ENCODE assay signal across 11 cellular contexts in genomic region chr1:155179107-155180031, GRCh38. TPM values are rescaled to one million over a fixed set of nuclear protein-coding genes. Genes with fewer than 3 reads are reported as not detected.
DNase-seq lines count a peak whose midpoint lies in the region; ATAC-seq and TF ChIP-seq lines count a peak whose summit lies in the region.
"Had no signal": no experiment of that assay in that cellular context is flagged by ENCODE, and none has a peak within 500 bp of the region (broad histone marks: within the 10 kb centered on the region; RNA-seq: fewer than 3 reads in every experiment).

No MANE protein-coding gene starts in this region.

- peak; percentile 27 for DNase-seq in D341Med (ENCODE audit: low spot score)
- DNase-seq in activated B cell treated with CpG ODN at 0.5 μM for 24 hours = peak; percentile 9
- DNase-seq in ovary = peak in 4 of 5 donors; percentile 20 to 39 (median 22)
- no peak for DNase-seq in prostate gland (ENCODE audit: low spot score)
- no peak for DNase-seq in kidney tubule cell (ENCODE audit: low spot score)
- DNase-seq: C1 segment of cervical spinal cord, GM23248, NCI-H2171 treated with DMSO at 0.1 percent for 48 hours had no signal

- H3K27ac ChIP-seq in ovary (no peak overlapping the region), prostate gland (no peak overlapping the region)
- H3K27ac ChIP-seq: GM23248 had no signal

- WGBS in ovary, 3 donors = 90 to 92% (median 91%) methylated on average over 29 to 31 of the region's 31 CpGs
- WGBS in prostate gland = 93% methylated on average over 31 of the region's 31 CpGs

- H3K4me3 ChIP-seq in ovary (no peak overlapping the region), prostate gland (no peak overlapping the region)
- H3K4me3 ChIP-seq: GM23248 had no signal

- no peaks in the 10 kb centered on the region for H3K27me3 ChIP-seq in ovary
- H3K27me3 ChIP-seq in prostate gland (replicated peaks; ENCODE audit: insufficient read depth) = no peaks in the 10 kb centered on the region

- ATAC-seq in activated B cell treated with CpG ODN at 0.5 μM for 24 hours (ENCODE audit: low read depth) (no peak), HG02973 (IDR thresholded peaks at IDR 0.05; ENCODE audit: unreplicated experiment) (no peak)
- ATAC-seq: activated CD4-positive, CD25-positive, alpha-beta regulatory T cell treated with anti-CD3 and anti-CD28 coated beads, Interleukin-2, amount 50 U/mL, for 24 hours; SK-N-SH treated with all-trans-retinoic acid at 6 μM for 48 hours had no signal

- H3K9me3 ChIP-seq in ovary (no peaks in the 10 kb centered on the region), prostate gland (no peaks in the 10 kb centered on the region)

- no peak overlapping the region for H3K27ac Mint-ChIP-seq in activated B cell treated with CpG ODN at 0.5 μM for 24 hours

- POLR2A ChIA-PET in activated B cell treated with CpG ODN at 0.5 μM for 24 hours (lab: Charles Lee) = no interaction called here

- H3K4me1 Mint-ChIP-seq in activated B cell treated with CpG ODN at 0.5 μM for 24 hours = peaks cover 17% of the 10 kb centered on the region

- no peaks in the 10 kb centered on the region for H3K4me1 ChIP-seq in ovary (ENCODE audit: insufficient read depth)
- H3K4me1 ChIP-seq in prostate gland (replicated peaks) = no peaks in the 10 kb centered on the region

- no peak for TF ChIP-seq CTCF in activated B cell treated with CpG ODN at 0.5 μM for 24 hours (IDR thresholded peaks at IDR 0.05)
- no peak for TF ChIP-seq CTCF in ovary (IDR thresholded peaks at IDR 0.05)
- TF ChIP-seq CTCF in prostate gland (IDR thresholded peaks at IDR 0.05) = no peak

- TF ChIP-seq POLR2A in ovary (IDR thresholded peaks at IDR 0.05) (no peak), prostate gland (IDR thresholded peaks at IDR 0.05) (no peak)

- no peaks in the 10 kb centered on the region for H3K27me3 Mint-ChIP-seq in activated B cell treated with CpG ODN at 0.5 μM for 24 hours

- H3K4me3 Mint-ChIP-seq in activated B cell treated with CpG ODN at 0.5 μM for 24 hours = no peak overlapping the region

- TF ChIP-seq EP300 in ovary (IDR thresholded peaks at IDR 0.05) = no peak

- CTCF ChIA-PET in activated B cell treated with CpG ODN at 0.5 μM for 24 hours (lab: Charles Lee) = interaction anchor here (4.6 kb wide), 1 partner anchor 15 kb away, joined by 41 read pairs; no protein-coding TSS in a partner anchor

- H3K36me3 Mint-ChIP-seq in activated B cell treated with CpG ODN at 0.5 μM for 24 hours (ENCODE audit: low read depth) = no peaks in the 10 kb centered on the region

- H3K36me3 ChIP-seq in ovary (no peaks in the 10 kb centered on the region), prostate gland (no peaks in the 10 kb centered on the region)

- intact Hi-C loops in activated B cell treated with CpG ODN at 0.5 μM for 24 hours (cut with micrococcal nuclease) (loop anchor here (10.0 kb wide), 2 partner anchors 205 to 625 kb away; partner anchors contain the start of genes CKS1B, SHC1 and UBE2Q1), ovary (cut with DNase I) (loop anchor here in 1 of 4 donors (10.0 kb wide), 2 partner anchors 145 to 415 kb away; partner anchors contain the start of gene RUSC1), prostate gland (cut with DNase I) (no loop called here)

- no peaks in the 10 kb centered on the region for H3K9me3 Mint-ChIP-seq in activated B cell treated with CpG ODN at 0.5 μM for 24 hours

RNA-seq across cellular contexts. Expression of gene TRIM46, which starts 5.7 kb away (rescaled TPM):
- total RNA-seq in activated B cell treated with CpG ODN at 0.5 μM for 24 hours = 1.2 and 1.9 TPM in 2 replicates
- under 1 TPM in 6 of 7 donors, not detected in 1; 0.12 to 0.87 (median 0.54) TPM for total RNA-seq in ovary
- polyA plus RNA-seq in ovary = under 1 TPM; 0.12 to 0.24 TPM
- total RNA-seq in prostate gland = 1 to 10 TPM in 1 of 2 donors, under 1 TPM in 1; 0.14 to 1.6 TPM

RNA-seq across cellular contexts. Expression of gene KRTCAP2, which starts 6.3 kb away (rescaled TPM):
- 128 and 132 TPM in 2 replicates for total RNA-seq in activated B cell treated with CpG ODN at 0.5 μM for 24 hours
- 100 to 1,000 TPM in 6 of 7 donors, 10 to 100 TPM in 1; 96.5 to 209 (median 158) TPM for total RNA-seq in ovary
- 100 to 1,000 TPM; 219 to 499 TPM for polyA plus RNA-seq in ovary
- 100 to 1,000 TPM; 111 to 236 TPM for total RNA-seq in prostate gland

RNA-seq across cellular contexts. Expression of gene THBS3, which starts 28.3 kb away (rescaled TPM):
- total RNA-seq in activated B cell treated with CpG ODN at 0.5 μM for 24 hours (9.7 and 15.3 TPM in 2 replicates), ovary (10 to 100 TPM; 19.9 to 50.2 (median 29.1) TPM), prostate gland (10 to 100 TPM; 13.1 to 38.5 TPM)
- polyA plus RNA-seq in ovary = 10 to 100 TPM; 23.1 to 28.2 TPM

RNA-seq across cellular contexts. Expression of gene MTX1, which starts 29.1 kb away (rescaled TPM):
- 36.7 and 38.2 TPM in 2 replicates for total RNA-seq in activated B cell treated with CpG ODN at 0.5 μM for 24 hours
- total RNA-seq in ovary = 10 to 100 TPM; 18.5 to 33.4 (median 27.7) TPM
- polyA plus RNA-seq in ovary = 10 to 100 TPM; 15.6 to 35.4 TPM
- 10 to 100 TPM; 49.6 to 57.1 TPM for total RNA-seq in prostate gland

RNA-seq across cellular contexts. Expression of gene DPM3, which starts 39.0 kb away (rescaled TPM):
- total RNA-seq in activated B cell treated with CpG ODN at 0.5 μM for 24 hours (33.2 and 36.8 TPM in 2 replicates), ovary (100 to 1,000 TPM in 1 of 7 donors, 10 to 100 TPM in 6; 59.3 to 126 (median 85.5) TPM), prostate gland (10 to 100 TPM; 93.6 to 97.0 TPM)
- 100 to 1,000 TPM in 1 of 2 donors, under 1 TPM in 1; 0.70 to 168 TPM for polyA plus RNA-seq in ovary

Comparison
In these comparisons a context has a peak if more than half of its experiments do, and no peak if none do; other contexts are left out.
1. DNase-seq: peak in D341Med (single experiment), activated B cell treated with CpG ODN at 0.5 μM for 24 hours (single experiment) and ovary (4 of 5); none in prostate gland (single experiment) and kidney tubule cell (single experiment).